ENCODE assay signal across 13 cellular contexts in genomic region chr6:73299171-73300073, GRCh38. TPM values are rescaled to one million over a fixed set of nuclear protein-coding genes. Genes with fewer than 3 reads are reported as not detected.
A peak's percentile ranks its signal among the peaks of the same experiment; 100 is the strongest.
DNase-seq lines count a peak whose midpoint lies in the region; ATAC-seq, FAIRE-seq and TF ChIP-seq lines count a peak whose summit lies in the region.
"Had no signal": no experiment of that assay in that cellular context is flagged by ENCODE, and none has a peak within 500 bp of the region (broad histone marks: within the 10 kb centered on the region; RNA-seq: fewer than 3 reads in every experiment).

No MANE protein-coding gene starts in this region.

- DNase-seq in Ammon's horn (ENCODE audit: low spot score) (peak; percentile 26), bronchial epithelial cell (ENCODE audit: low read depth) (no peak), hepatic stellate cell (ENCODE audit: low spot score) (peak; percentile 46), skeletal muscle cell (ENCODE audit: low read depth) (no peak), dermis blood vessel endothelial cell (no peak), activated T-cell treated with anti-CD3 and anti-CD28 coated beads for 4 hours (no peak)
- DNase-seq in activated naive CD4-positive, alpha-beta T cell treated with Interleukin-2 at 50 U/mL for 16 hours = no peak
- DNase-seq in activated CD8-positive, alpha-beta T cell treated with anti-CD3 and anti-CD28 coated beads for 36 hours = no peak
- DNase-seq: activated CD8-positive, alpha-beta memory T cell treated with anti-CD3 and anti-CD28 coated beads, Interleukin-2, amount 50 U/mL, for 4 hours; EL; NCI-H2081 treated with DMSO at 0.1 percent for 48 hours had no signal

- CTCF ChIA-PET in activated CD8-positive, alpha-beta T cell treated with anti-CD3 and anti-CD28 coated beads for 36 hours (lab: Charles Lee) = interaction anchor here (0.9 kb wide), 1 partner anchor 10 kb away, joined by 3 read pairs; no protein-coding TSS in a partner anchor

- no peak for FAIRE-seq in bronchial epithelial cell (lab: Jason Lieb, UNC)
- FAIRE-seq: TTC549 had no signal

- no peak for TF ChIP-seq CTCF in bronchial epithelial cell (IDR thresholded peaks at IDR 0.05; ENCODE audit: insufficient read depth, low read length, severe bottlenecking)
- no peak for TF ChIP-seq CTCF in activated CD8-positive, alpha-beta T cell treated with anti-CD3 and anti-CD28 coated beads for 36 hours (IDR thresholded peaks at IDR 0.05)

- H3K36me3 ChIP-seq in bronchial epithelial cell (ENCODE audit: control insufficient read depth, insufficient read depth, low read length) = no peaks in the 10 kb centered on the region
- H3K36me3 ChIP-seq: ovary had no signal

- no peak overlapping the region for H3K27ac Mint-ChIP-seq in activated CD8-positive, alpha-beta T cell treated with anti-CD3 and anti-CD28 coated beads for 36 hours

- intact Hi-C loops in activated CD8-positive, alpha-beta T cell treated with anti-CD3 and anti-CD28 coated beads for 36 hours (cut with micrococcal nuclease) = no loop called here

- peaks cover 2% of the 10 kb centered on the region for H3K9me3 Mint-ChIP-seq in activated CD8-positive, alpha-beta T cell treated with anti-CD3 and anti-CD28 coated beads for 36 hours

- no peak overlapping the region for H3K4me3 Mint-ChIP-seq in activated CD8-positive, alpha-beta T cell treated with anti-CD3 and anti-CD28 coated beads for 36 hours

- POLR2A ChIA-PET in activated CD8-positive, alpha-beta T cell treated with anti-CD3 and anti-CD28 coated beads for 36 hours (lab: Charles Lee) = no interaction called here

- no peak for ATAC-seq in activated CD8-positive, alpha-beta T cell treated with anti-CD3 and anti-CD28 coated beads for 36 hours

- peaks cover 8% of the 10 kb centered on the region for H3K36me3 Mint-ChIP-seq in activated CD8-positive, alpha-beta T cell treated with anti-CD3 and anti-CD28 coated beads for 36 hours (ENCODE audit: low read depth)

- no peaks in the 10 kb centered on the region for H3K27me3 ChIP-seq in bronchial epithelial cell (ENCODE audit: control insufficient read depth, insufficient read depth, low read length)
- H3K27me3 ChIP-seq: ovary had no signal

- H3K4me1 Mint-ChIP-seq in activated CD8-positive, alpha-beta T cell treated with anti-CD3 and anti-CD28 coated beads for 36 hours (ENCODE audit: low read depth) = no peaks in the 10 kb centered on the region

- H3K4me3 ChIP-seq in bronchial epithelial cell (ENCODE audit: low read depth, low read length) (peak overlapping the region; percentile 13), skeletal muscle cell (ENCODE audit: low read depth, low read length) (peak overlapping the region; percentile 12)
- H3K4me3 ChIP-seq: ovary had no signal

- H3K27me3 Mint-ChIP-seq in activated CD8-positive, alpha-beta T cell treated with anti-CD3 and anti-CD28 coated beads for 36 hours = no peaks in the 10 kb centered on the region

RNA-seq across cellular contexts. Expression of gene KHDC1, which starts 36.4 kb away (rescaled TPM):
- total RNA-seq in bronchial epithelial cell (1.3 and 1.7 TPM in 2 replicates), dermis blood vessel endothelial cell (0.09 TPM in 1 of 2 replicates, not detected in the other)
- 1 to 10 TPM; 3.5 TPM for total RNA-seq in activated CD8-positive, alpha-beta T cell treated with anti-CD3 and anti-CD28 coated beads for 36 hours

RNA-seq across cellular contexts. Expression of gene DPPA5, which starts 54.7 kb away (rescaled TPM):
- total RNA-seq in bronchial epithelial cell (not detected in 2 replicates), dermis blood vessel endothelial cell (not detected in 2 replicates)
- total RNA-seq in activated CD8-positive, alpha-beta T cell treated with anti-CD3 and anti-CD28 coated beads for 36 hours = not detected
- total RNA-seq: ovary had no signal

Comparison
In these comparisons a context has a peak if more than half of its experiments do, and no peak if none do; other contexts are left out.
1. DNase-seq: peak in Ammon's horn (single experiment) and hepatic stellate cell (single experiment); none in bronchial epithelial cell (single experiment), skeletal muscle cell (single experiment), activated naive CD4-positive, alpha-beta T cell treated with Interleukin-2 at 50 U/mL for 16 hours (single experiment), dermis blood vessel endothelial cell (single experiment), activated CD8-positive, alpha-beta T cell treated with anti-CD3 and anti-CD28 coated beads for 36 hours (single experiment) and activated T-cell treated with anti-CD3 and anti-CD28 coated beads for 4 hours (single experiment).